In the genomic region with DNA sequence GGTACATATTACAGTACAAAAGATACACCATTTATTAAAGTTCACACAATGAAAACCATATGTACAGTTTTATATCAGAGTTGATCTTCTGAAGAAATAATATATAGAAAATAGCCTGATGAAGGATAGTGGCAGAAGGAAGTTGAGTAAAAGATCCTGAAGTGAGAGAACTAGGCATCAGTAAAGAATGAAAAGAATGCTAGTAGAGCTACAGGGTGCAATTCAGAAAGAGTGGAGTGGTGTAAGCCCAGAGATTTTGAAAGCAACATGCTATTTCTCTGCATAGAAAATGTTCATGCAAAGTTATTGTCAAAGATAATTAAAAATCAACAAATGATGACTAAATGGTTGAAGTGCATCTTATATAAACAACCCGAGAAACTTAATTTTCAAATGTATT, we compare ENCODE assay signal across 21 cellular contexts.
DNase-seq lines count a peak whose midpoint lies in the region; ATAC-seq, FAIRE-seq and TF ChIP-seq lines count a peak whose summit lies in the region.
"Had no signal": no experiment of that assay in that cellular context is flagged by ENCODE, and none has a peak within 500 bp of the region (broad histone marks: within the 10 kb centered on the region; RNA-seq: fewer than 3 reads in every experiment).

No MANE protein-coding gene starts in this region.

- POLR2A ChIA-PET in SK-N-SH (lab: Yijun Ruan, JAX): no interaction called here

- H3K4me2 ChIP-seq in SK-N-SH: no peak overlapping the region

- H3F3A ChIP-seq in SK-N-SH (replicated peaks; ENCODE audit: insufficient read depth): no peaks in the 10 kb centered on the region

- H3K9me3 ChIP-seq in SK-N-SH: no peaks in the 10 kb centered on the region
- H3K9me3 ChIP-seq: Caco-2 had no signal

- H3K27me3 ChIP-seq in SK-N-SH (ENCODE audit: insufficient read depth): no peaks in the 10 kb centered on the region

- H3K27ac ChIP-seq in SK-N-SH (ENCODE audit: low read depth in 2 of 2, low read length in 1 of 2): no peak overlapping the region
- H3K27ac ChIP-seq: 22Rv1, C4-2B had no signal

- H4K20me1 ChIP-seq in SK-N-SH (ENCODE audit: insufficient read depth): no peaks in the 10 kb centered on the region

- no peak for DNase-seq in SK-N-SH
- peak; percentile 22 to 31 for DNase-seq in cardiac fibroblast (ENCODE audit: low read depth in 2 of 2)
- DNase-seq in iPS-NIHi7 (ENCODE audit: extremely low spot score): peak; percentile 22
- DNase-seq in NCI-H526 (lab: John Stamatoyannopoulos, UW): no peak
- no peak for DNase-seq in NCI-H1930 (lab: John Stamatoyannopoulos, UW)
- no peak for DNase-seq in GM12892 (ENCODE audit: insufficient read length)
- DNase-seq: Caco-2, DMS53, GOT3, HFFc6, NCI-H1105 treated with DMSO at 0.1 percent for 48 hours, NCI-H187 treated with DMSO at 0.1 percent for 48 hours, NCI-H2171 treated with DMSO at 0.1 percent for 48 hours, NCI-H510A had no signal

- ATAC-seq in SK-N-SH treated with all-trans-retinoic acid at 6 μM for 48 hours (no peak), GM18520 (IDR thresholded peaks at IDR 0.05; ENCODE audit: unreplicated experiment) (no peak)
- ATAC-seq: GM12878, Panc1, Right ventricle myocardium inferior had no signal

- no peaks in the 10 kb centered on the region for H3K79me2 ChIP-seq in SK-N-SH (ENCODE audit: insufficient read depth)

- no peaks in the 10 kb centered on the region for H3K36me3 ChIP-seq in SK-N-SH (replicated peaks in 1 of 2; ENCODE audit: control insufficient read depth in 1 of 2, insufficient read depth in 2 of 2, low read length in 1 of 2)

- no peak for TF ChIP-seq EP300 in SK-N-SH (IDR thresholded peaks at IDR 0.05; ENCODE audit: borderline replicate concordance in 1 of 2, low read depth in 1 of 2, low read length in 1 of 2)

- peaks cover 0 to 3% of the 10 kb centered on the region in 2 experiments; a peak in 1 of 4 replicates for H3K4me1 ChIP-seq in SK-N-SH (ENCODE audit: control insufficient read depth in 1 of 2, insufficient read depth in 2 of 2, low read depth in 1 of 2, low read length in 1 of 2)
- H3K4me1 ChIP-seq: Caco-2 had no signal

- no peak overlapping the region for H3K9ac ChIP-seq in SK-N-SH

- CTCF ChIA-PET in SK-N-SH (lab: Yijun Ruan, JAX): no interaction called here

- H3K4me3 ChIP-seq in SK-N-SH (ENCODE audit: low read depth in 2 of 2, low read length in 1 of 2) (no peak overlapping the region), cardiac fibroblast (replicated peaks in 1 of 2; ENCODE audit: low read depth in 2 of 2, low read length in 2 of 2) (no peak overlapping the region)
- H3K4me3 ChIP-seq: GM12878 had no signal

- WGBS in SK-N-SH (ENCODE audit: low lambda C conversion rate): 58% methylated on average over 1 of the region's 1 CpG

- TF ChIP-seq RAD21 in SK-N-SH (IDR thresholded peaks at IDR 0.05; ENCODE audit: low read length): no peak

- no peak for TF ChIP-seq POLR2A in GM12892 (IDR thresholded peaks at IDR 0.05; ENCODE audit: low read depth, low read length)

- no peaks in the 10 kb centered on the region for H3K9me2 ChIP-seq in SK-N-SH

- TF ChIP-seq CTCF in SK-N-SH (IDR thresholded peaks at IDR 0.05): no peak
- no peak for TF ChIP-seq CTCF in cardiac fibroblast (IDR thresholded peaks at IDR 0.05; ENCODE audit: low read depth, low read length)

- 0 out of 2 replicates have a peak overlapping the region, but pooled peaks have one; percentile 31 for H2AFZ ChIP-seq in SK-N-SH (ENCODE audit: low read depth)

- FAIRE-seq in GM12892 (lab: Jason Lieb, UNC): no peak
- FAIRE-seq: GM12878 had no signal

TF ChIP-seq in SK-N-SH, 30 proteins besides CTCF, POLR2A, EP300 and RAD21:
- TF ChIP-seq RCOR1 (IDR thresholded peaks at IDR 0.05; ENCODE audit: low read length): no peak
- no peak for TF ChIP-seq NFIC (IDR thresholded peaks at IDR 0.05; ENCODE audit: borderline replicate concordance)
- TF ChIP-seq SIN3A (IDR thresholded peaks at IDR 0.05; ENCODE audit: borderline replicate concordance, low read depth, low read length): no peak
- TF ChIP-seq MEF2A (IDR thresholded peaks at IDR 0.05; ENCODE audit: borderline replicate concordance, low read depth): no peak

TF ChIP-seq in SK-N-SH treated with all-trans-retinoic acid at 6 μM for 48 hours, 23 proteins besides CTCF, POLR2A, EP300 and RAD21:
- TF ChIP-seq CSDC2 (CRISPR knock-in tag; IDR thresholded peaks at IDR 0.05) (no peak), ZNF70 (CRISPR knock-in tag; IDR thresholded peaks at IDR 0.05) (no peak), ZNF565 (CRISPR knock-in tag; conservative IDR thresholded peaks at IDR 0.05; ENCODE audit: low read depth) (no peak), ISL1 (CRISPR knock-in tag; IDR thresholded peaks at IDR 0.05) (no peak), OSR1 (CRISPR knock-in tag; IDR thresholded peaks at IDR 0.05) (no peak)
- TF ChIP-seq, protein P1, sequence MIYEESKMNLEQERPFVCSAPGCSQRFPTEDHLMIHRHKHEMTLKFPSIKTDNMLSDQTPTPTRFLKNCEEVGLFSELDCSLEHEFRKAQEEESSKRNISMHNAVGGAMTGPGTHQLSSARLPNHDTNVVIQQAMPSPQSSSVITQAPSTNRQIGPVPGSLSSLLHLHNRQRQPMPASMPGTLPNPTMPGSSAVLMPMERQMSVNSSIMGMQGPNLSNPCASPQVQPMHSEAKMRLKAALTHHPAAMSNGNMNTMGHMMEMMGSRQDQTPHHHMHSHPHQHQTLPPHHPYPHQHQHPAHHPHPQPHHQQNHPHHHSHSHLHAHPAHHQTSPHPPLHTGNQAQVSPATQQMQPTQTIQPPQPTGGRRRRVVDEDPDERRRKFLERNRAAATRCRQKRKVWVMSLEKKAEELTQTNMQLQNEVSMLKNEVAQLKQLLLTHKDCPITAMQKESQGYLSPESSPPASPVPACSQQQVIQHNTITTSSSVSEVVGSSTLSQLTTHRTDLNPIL (CRISPR knock-in tag; IDR thresholded peaks at IDR 0.05; ENCODE audit: low read depth): no peak

Comparison
In these comparisons a context has a peak if more than half of its experiments do, and no peak if none do; other contexts are left out.
1. DNase-seq: peak in cardiac fibroblast (2 of 2) and iPS-NIHi7 (single experiment); none in SK-N-SH (single experiment), NCI-H526 (0 of 2), NCI-H1930 (0 of 2) and GM12892 (single experiment).